In the genomic region with DNA sequence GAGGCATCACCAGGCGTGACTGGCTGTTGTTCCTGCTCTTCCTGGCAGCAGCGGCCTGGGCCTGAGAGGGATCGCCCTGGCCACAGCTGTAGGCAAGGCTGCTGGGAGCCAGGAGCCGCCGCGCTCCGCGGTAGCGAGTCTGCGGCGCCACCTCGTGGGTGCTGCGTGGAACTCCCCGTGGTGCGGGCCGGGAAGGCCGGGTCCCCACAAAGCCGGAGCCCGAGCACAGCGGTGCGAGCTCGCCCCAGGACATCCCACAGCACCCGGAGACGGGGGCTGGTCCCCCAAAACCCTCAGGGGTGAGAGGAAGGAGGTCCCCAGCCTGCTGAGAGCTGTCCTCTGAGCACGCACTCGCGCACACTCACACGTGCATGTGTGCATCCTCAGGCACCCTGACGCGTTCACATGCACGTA, we compare ENCODE assay signal across 8 cellular contexts.
A peak's percentile ranks its signal among the peaks of the same experiment; 100 is the strongest.
DNase-seq lines count a peak whose midpoint lies in the region; ATAC-seq, FAIRE-seq and TF ChIP-seq lines count a peak whose summit lies in the region.
"Not testable (repeated sequence)": the region's sequence is repeated elsewhere in the genome, so short reads cannot be mapped to it uniquely, and the experiment has no call there.

No MANE protein-coding gene starts in this region.

- peak overlapping the region; percentile 73; the same call in 1 of the 2 replicates for H2AK5ac ChIP-seq in IMR-90 (ENCODE audit: low read depth, low read length)

- H3K4me3 ChIP-seq in IMR-90 (ENCODE audit: insufficient read depth, low read depth, low read length); endodermal cell (ENCODE audit: low read length); kidney (ENCODE audit: low read length in 2 of 2): not testable (repeated sequence)

- not testable (repeated sequence) for FAIRE-seq in kidney (lab: Jason Lieb, UNC)

- not testable (repeated sequence) for H3K18ac ChIP-seq in IMR-90 (ENCODE audit: low read depth, low read length)

- H3K27me3 ChIP-seq in IMR-90 (ENCODE audit: control insufficient read depth, insufficient read depth, low read length); endodermal cell (ENCODE audit: control insufficient read depth, insufficient read depth, low read length, poor library complexity, severe bottlenecking): not testable (repeated sequence)

- not testable (repeated sequence) for H4K20me1 ChIP-seq in IMR-90 (ENCODE audit: insufficient read depth, low read length)

- not testable (repeated sequence) for H3K4me1 ChIP-seq in IMR-90 (ENCODE audit: control insufficient read depth, insufficient read depth, low read length); endodermal cell (ENCODE audit: control insufficient read depth, insufficient read depth, low read length); kidney (ENCODE audit: control insufficient read depth in 1 of 2, insufficient read depth in 1 of 2, low read depth in 1 of 2, low read length in 2 of 2)

- in situ Hi-C loops in IMR-90 (cut with MboI; ENCODE audit: low sequenced_read_pairs), result not testable (repeated sequence)

- H3K9me3 ChIP-seq in IMR-90 (ENCODE audit: control insufficient read depth, insufficient read depth, low read length); endodermal cell (ENCODE audit: control insufficient read depth, low read length); kidney (ENCODE audit: control insufficient read depth in 1 of 2, low read length in 2 of 2): not testable (repeated sequence)

- not testable (repeated sequence) for H3K36me3 Mint-ChIP-seq in CD14-positive monocyte; endodermal cell (ENCODE audit: low read depth)

- not testable (repeated sequence) for H3K23ac ChIP-seq in IMR-90 (ENCODE audit: low read depth, low read length)

- BruUV-seq in IMR-90 (replicated peaks; lab: Mats Ljungman, UMichigan), result not testable (repeated sequence)

- H3K9me1 ChIP-seq in IMR-90 (ENCODE audit: insufficient read depth, low read length), result not testable (repeated sequence)

- peak overlapping the region in 1 of 2 experiments; percentile 49; a peak in 1 of 4 replicates for H4K8ac ChIP-seq in IMR-90 (ENCODE audit: low read depth in 2 of 2, low read length in 2 of 2)

- not testable (repeated sequence) for H3K4me3 Mint-ChIP-seq in CD14-positive monocyte, endodermal cell

- TF ChIP-seq POLR2A in IMR-90 (IDR thresholded peaks at IDR 0.05; ENCODE audit: low read depth, low read length), result not testable (repeated sequence)

- not testable (repeated sequence) for H2AFZ ChIP-seq in IMR-90 (replicated peaks; ENCODE audit: low read length, poor library complexity)

- not testable (repeated sequence) for H3K79me1 ChIP-seq in IMR-90 (ENCODE audit: low read depth in 1 of 2, low read length in 2 of 2)

- not testable (repeated sequence) for H3K36me3 ChIP-seq in IMR-90 (ENCODE audit: control insufficient read depth, insufficient read depth, low read length); endodermal cell (ENCODE audit: control insufficient read depth, insufficient read depth, low read length); kidney (ENCODE audit: control insufficient read depth in 1 of 2, insufficient read depth in 2 of 2, low read length in 2 of 2)

- H3K9ac ChIP-seq in IMR-90 (ENCODE audit: low read depth, low read length); endodermal cell (ENCODE audit: extremely low read depth, low read length, poor library complexity, severe bottlenecking); kidney (ENCODE audit: low read length in 2 of 2): not testable (repeated sequence)

- not testable (repeated sequence) for H3K4me1 Mint-ChIP-seq in CD14-positive monocyte, endodermal cell

- not testable (repeated sequence) for H3K4me2 ChIP-seq in IMR-90 (ENCODE audit: low read depth, low read length)

- H4K91ac ChIP-seq in IMR-90 (ENCODE audit: insufficient read depth, low read depth, low read length), result not testable (repeated sequence)

- H3K27ac ChIP-seq in IMR-90 (ENCODE audit: insufficient read depth, low read length); endodermal cell (ENCODE audit: low read depth, low read length); kidney (ENCODE audit: low read depth in 2 of 2, low read length in 2 of 2): not testable (repeated sequence)

- H3K27ac Mint-ChIP-seq in CD14-positive monocyte, endodermal cell: not testable (repeated sequence)

- not testable (repeated sequence) for ATAC-seq in IMR-90 (ENCODE audit: low read depth)

- not testable (repeated sequence) for H3K27me3 Mint-ChIP-seq in CD14-positive monocyte (ENCODE audit: low read depth in 3 of 3); endodermal cell (ENCODE audit: insufficient read depth)

- peak; percentile 63 for TF ChIP-seq CTCF in CD14-positive monocyte (IDR thresholded peaks at IDR 0.05)
- peak; percentile 48 for TF ChIP-seq CTCF in IMR-90 (conservative IDR thresholded peaks at IDR 0.05; ENCODE audit: low read depth, low read length)
- peak; percentile 77 for TF ChIP-seq CTCF in endodermal cell (conservative IDR thresholded peaks at IDR 0.05)
- TF ChIP-seq CTCF in kidney (IDR thresholded peaks at IDR 0.05; ENCODE audit: borderline replicate concordance, extremely low read depth, insufficient read depth), result peak; percentile 26

- CTCF ChIA-PET in IMR-90 (lab: Yijun Ruan, JAX), result not testable (repeated sequence)

- not testable (repeated sequence) for H3K4ac ChIP-seq in IMR-90 (ENCODE audit: low read depth, low read length)

- WGBS in IMR-90 (ENCODE audit: extremely low coverage in 2 of 2, insufficient read length in 1 of 2), 2 experiments, result 83% methylated on average over 7 of the region's 31 CpGs; no CpG with 5 or more reads in 1 of the 2 experiments
- WGBS in endodermal cell (ENCODE audit: insufficient coverage in 1 of 2, insufficient read length in 1 of 2), 2 experiments, result 35 to 79% methylated on average over 8 to 29 of the region's 31 CpGs

- peak overlapping the region; percentile 68; the same call in 1 of the 3 replicates for H2BK15ac ChIP-seq in IMR-90 (ENCODE audit: low read depth, low read length)

- H3K56ac ChIP-seq in IMR-90 (ENCODE audit: extremely low read depth, insufficient read depth, low read length), result not testable (repeated sequence)

- POLR2A ChIA-PET in IMR-90 (lab: Charles Lee; ENCODE audit: unreplicated experiment), result not testable (repeated sequence)

- DNase-seq in CD14-positive monocyte (ENCODE audit: low spot score) (peak; percentile 53), IMR-90 (peak; percentile 68), T-helper 9 cell (peak; percentile 23), endodermal cell (peak; percentile 83), kidney (peak; percentile 90), pons (ENCODE audit: low spot score) (peak; percentile 8)
- peak; percentile 74 for DNase-seq in activated naive CD4-positive, alpha-beta T cell treated with Interleukin-2 at 50 U/mL for 16 hours
- peak; percentile 14 for DNase-seq in stimulated activated CD8-positive, alpha-beta memory T cell treated with anti-CD3 and anti-CD28 coated beads, Interleukin-4, amount 100 ng/mL, for 24 hours (ENCODE audit: low read depth)

- H3K14ac ChIP-seq in IMR-90 (replicated peaks; ENCODE audit: low read depth, low read length), result not testable (repeated sequence)

- H4K5ac ChIP-seq in IMR-90 (ENCODE audit: low read depth, low read length), result not testable (repeated sequence)

- dilution Hi-C loops in IMR-90 (cut with HindIII; ENCODE audit: low sequenced_read_pairs, unreplicated experiment), result not testable (repeated sequence)

- intact Hi-C loops in CD14-positive monocyte (cut with micrococcal nuclease); IMR-90 (cut with micrococcal nuclease); kidney (cut with DNase I): not testable (repeated sequence)

- H3K9me3 Mint-ChIP-seq in CD14-positive monocyte, endodermal cell: not testable (repeated sequence)

- not testable (repeated sequence) for H2BK5ac ChIP-seq in IMR-90 (ENCODE audit: low read depth, low read length, poor library complexity, severe bottlenecking)

- H2BK20ac ChIP-seq in IMR-90 (ENCODE audit: low read depth, low read length), result 0 out of 2 replicates have a peak overlapping the region, but pooled peaks have one; percentile 24

- peak; percentile 56 for TF ChIP-seq RAD21 in IMR-90 (IDR thresholded peaks at IDR 0.05; ENCODE audit: low read length)

- not testable (repeated sequence) for H2BK120ac ChIP-seq in IMR-90 (ENCODE audit: low read depth, low read length)

- H2AK9ac ChIP-seq in IMR-90 (replicated peaks; ENCODE audit: low read depth, low read length, poor library complexity), result not testable (repeated sequence)

TF ChIP-seq in IMR-90, 13 proteins besides CTCF, POLR2A, EP300 and RAD21:
- peak; percentile 59 for TF ChIP-seq SMC3 (IDR thresholded peaks at IDR 0.05; ENCODE audit: low read depth, low read length)

Comparison
In these comparisons a context has a peak if more than half of its experiments do, and no peak if none do; other contexts are left out.
1. DNase-seq: peak in every context shown above with its lines; median percentile 90 in kidney; 83 in endodermal cell; 74 in activated naive CD4-positive, alpha-beta T cell treated with Interleukin-2 at 50 U/mL for 16 hours; 68 in IMR-90; 53 in CD14-positive monocyte; 23 in T-helper 9 cell; 14 in stimulated activated CD8-positive, alpha-beta memory T cell treated with anti-CD3 and anti-CD28 coated beads, Interleukin-4, amount 100 ng/mL, for 24 hours; 8 in pons.
2. CTCF ChIP-seq: peak in every context shown above with its lines; median percentile 77 in endodermal cell; 63 in CD14-positive monocyte; 48 in IMR-90; 26 in kidney.